ENCODE assay signal across 24 cellular contexts in genomic region chrX:38770152-38770551, GRCh38. TPM values are rescaled to one million over a fixed set of nuclear protein-coding genes. Genes with fewer than 3 reads are reported as not detected.
DNase-seq lines count a peak whose midpoint lies in the region; ATAC-seq and TF ChIP-seq lines count a peak whose summit lies in the region.
"Had no signal": no experiment of that assay in that cellular context is flagged by ENCODE, and none has a peak within 500 bp of the region (broad histone marks: within the 10 kb centered on the region; RNA-seq: fewer than 3 reads in every experiment).

No MANE protein-coding gene starts in this region.

- TF ChIP-seq CTCF in BE2C (IDR thresholded peaks at IDR 0.05; ENCODE audit: low read depth, low read length): no peak

- ATAC-seq in GM18502 (IDR thresholded peaks at IDR 0.05; ENCODE audit: poor library complexity, unreplicated experiment) (no peak), HG03280 (IDR thresholded peaks at IDR 0.05; ENCODE audit: unreplicated experiment) (no peak)

- H2BK5ac ChIP-seq in mesenchymal stem cell (ENCODE audit: low read depth, low read length, poor library complexity, severe bottlenecking): no peak overlapping the region

- H3K27me3 ChIP-seq in BE2C (no peaks in the 10 kb centered on the region), mesenchymal stem cell (ENCODE audit: control insufficient read depth in 1 of 2, insufficient read depth in 1 of 2, low read length in 2 of 2) (peaks cover 0 to 5% of the 10 kb centered on the region in 2 experiments)
- H3K27me3 ChIP-seq: SJSA1 had no signal

- H3K27me3 Mint-ChIP-seq in activated naive CD4-positive, alpha-beta T cell treated with anti-CD3 and anti-CD28 coated beads for 36 hours (ENCODE audit: low read depth): no peaks in the 10 kb centered on the region

- H3K36me3 ChIP-seq in BE2C (no peaks in the 10 kb centered on the region), mesenchymal stem cell (ENCODE audit: control insufficient read depth in 1 of 2, insufficient read depth in 2 of 2, low read depth in 1 of 2, low read length in 2 of 2) (no peaks in the 10 kb centered on the region)
- H3K36me3 ChIP-seq: SJSA1 had no signal

- no peak overlapping the region for H2BK15ac ChIP-seq in mesenchymal stem cell (ENCODE audit: low read depth, poor library complexity, severe bottlenecking)

- no peak overlapping the region for H4K91ac ChIP-seq in mesenchymal stem cell (ENCODE audit: low read length)

- no peak overlapping the region for H2AK5ac ChIP-seq in mesenchymal stem cell (ENCODE audit: low read length, severe bottlenecking)

- H2BK12ac ChIP-seq in mesenchymal stem cell (ENCODE audit: low read length in 2 of 2): no peak overlapping the region

- H3K23ac ChIP-seq in mesenchymal stem cell (ENCODE audit: low read length in 2 of 2): no peak overlapping the region

- no peaks in the 10 kb centered on the region for H3K36me3 Mint-ChIP-seq in activated naive CD4-positive, alpha-beta T cell treated with anti-CD3 and anti-CD28 coated beads for 36 hours (ENCODE audit: low read depth)
- H3K36me3 Mint-ChIP-seq: CD14-positive monocyte; CD8-positive, alpha-beta memory T cell had no signal

- H3K4me1 ChIP-seq in BE2C: peaks cover 6% of the 10 kb centered on the region; the same call in 1 of the 2 replicates
- H3K4me1 ChIP-seq in mesenchymal stem cell (ENCODE audit: control insufficient read depth, insufficient read depth, low read depth, low read length): no peaks in the 10 kb centered on the region
- H3K4me1 ChIP-seq: SJSA1 had no signal

- TF ChIP-seq POLR2A in erythroblast (IDR thresholded peaks at IDR 0.05; ENCODE audit: low read length): no peak

- no peaks in the 10 kb centered on the region for H3K9me3 ChIP-seq in BE2C
- H3K9me3 ChIP-seq in mesenchymal stem cell (ENCODE audit: control insufficient read depth, low read length): no peaks in the 10 kb centered on the region
- H3K9me3 ChIP-seq: SJSA1 had no signal

- H3K27ac ChIP-seq in mesenchymal stem cell (ENCODE audit: low read length, poor library complexity, severe bottlenecking): no peak overlapping the region
- H3K27ac ChIP-seq: 22Rv1, PC-9, SJSA1 had no signal

- CTCF ChIA-PET in activated naive CD4-positive, alpha-beta T cell treated with anti-CD3 and anti-CD28 coated beads for 36 hours (lab: Charles Lee): no interaction called here

- H3K4me1 Mint-ChIP-seq in activated naive CD4-positive, alpha-beta T cell treated with anti-CD3 and anti-CD28 coated beads for 36 hours (ENCODE audit: low read depth): no peaks in the 10 kb centered on the region
- H3K4me1 Mint-ChIP-seq: B cell; CD14-positive monocyte; CD8-positive, alpha-beta memory T cell had no signal

- H2BK120ac ChIP-seq in mesenchymal stem cell (ENCODE audit: low read depth, low read length): no peak overlapping the region

- H3K9me3 Mint-ChIP-seq in activated naive CD4-positive, alpha-beta T cell treated with anti-CD3 and anti-CD28 coated beads for 36 hours: no peaks in the 10 kb centered on the region
- H3K9me3 Mint-ChIP-seq: CD14-positive monocyte; CD8-positive, alpha-beta memory T cell had no signal

- no peak overlapping the region for H3K4me3 Mint-ChIP-seq in activated naive CD4-positive, alpha-beta T cell treated with anti-CD3 and anti-CD28 coated beads for 36 hours
- H3K4me3 Mint-ChIP-seq: B cell; CD14-positive monocyte; CD8-positive, alpha-beta memory T cell had no signal

- no peak overlapping the region for H3K4ac ChIP-seq in mesenchymal stem cell (ENCODE audit: low read depth in 1 of 2, low read length in 2 of 2)

- no peak overlapping the region for H2AFZ ChIP-seq in mesenchymal stem cell (ENCODE audit: low read depth, low read length)
- H2AFZ ChIP-seq: PC-9 had no signal

- H3K18ac ChIP-seq in mesenchymal stem cell (ENCODE audit: low read depth in 1 of 2, low read length in 2 of 2): no peak overlapping the region

- no peaks in the 10 kb centered on the region for H3K79me1 ChIP-seq in mesenchymal stem cell (replicated peaks; ENCODE audit: low read length, poor library complexity, severe bottlenecking)

- no peak overlapping the region for H3K4me2 ChIP-seq in mesenchymal stem cell (ENCODE audit: low read length, poor library complexity, severe bottlenecking)
- H3K4me2 ChIP-seq: PC-9 had no signal

- H3K9ac ChIP-seq in mesenchymal stem cell (ENCODE audit: low read length): no peak overlapping the region

- peak overlapping the region; percentile 23 for H4K8ac ChIP-seq in mesenchymal stem cell (ENCODE audit: low read length)

- no peak overlapping the region for H3K27ac Mint-ChIP-seq in activated naive CD4-positive, alpha-beta T cell treated with anti-CD3 and anti-CD28 coated beads for 36 hours
- H3K27ac Mint-ChIP-seq: B cell; CD14-positive monocyte; CD8-positive, alpha-beta memory T cell had no signal

- intact Hi-C loops in activated naive CD4-positive, alpha-beta T cell treated with anti-CD3 and anti-CD28 coated beads for 36 hours (cut with micrococcal nuclease): no loop called here

- WGBS in mesenchymal stem cell: 59% methylated on average over 10 of the region's 10 CpGs

- H3K4me3 ChIP-seq in BE2C (ENCODE audit: low read depth, low read length): peak overlapping the region; percentile 57
- no peak overlapping the region for H3K4me3 ChIP-seq in mesenchymal stem cell (ENCODE audit: insufficient read depth in 1 of 2, low read depth in 1 of 2, low read length in 2 of 2)
- H3K4me3 ChIP-seq: PC-9, SJSA1 had no signal

- H3K14ac ChIP-seq in mesenchymal stem cell (ENCODE audit: low read length in 2 of 2): no peak overlapping the region

- DNase-seq in BE2C (peak; percentile 71), NCI-H2227 (lab: John Stamatoyannopoulos, UW; ENCODE audit: unreplicated experiment) (peak; percentile 80), erythroblast (lab: John Stamatoyannopoulos, UW) (peak; percentile 44 to 59), mesenchymal stem cell (no peak), cortex of kidney (lab: John Stamatoyannopoulos, UW) (no peak)
- no peak for DNase-seq in activated naive CD4-positive, alpha-beta T cell treated with anti-CD3 and anti-CD28 coated beads for 36 hours
- DNase-seq: CD8-positive, alpha-beta memory T cell; DMS79 treated with DMSO at 0.1 percent for 48 hours; H7; NCI-H1092; NCI-H1417 treated with DMSO at 0.1 percent for 48 hours; NCI-H187 treated with DMSO at 0.1 percent for 48 hours; NCI-H2107; NCI-H446 treated with DMSO at 0.1 percent for 48 hours; NCI-H526 treated with DMSO at 0.1 percent for 48 hours; PC-9; Right ventricle myocardium superior; RPMI8226 had no signal

RNA-seq across cellular contexts. Expression of gene MID1IP1, which starts 31.1 kb away (rescaled TPM):
- 282 TPM for polyA plus RNA-seq in BE2C (2012; ENCODE audit: insufficient read depth, insufficient read length, low read depth)
- 39.9 TPM for polyA plus RNA-seq in mesenchymal stem cell (2013, experiment 1 of 2)
- 41.8 TPM for polyA plus RNA-seq in mesenchymal stem cell (2013, experiment 2 of 2)
- total RNA-seq in activated naive CD4-positive, alpha-beta T cell treated with anti-CD3 and anti-CD28 coated beads for 36 hours: 10 to 100 TPM; 82.9 to 83.3 TPM
- total RNA-seq: PC-9 had no signal

Comparison
In these comparisons a context has a peak if more than half of its experiments do, and no peak if none do; other contexts are left out.
1. DNase-seq: peak in BE2C (single experiment), NCI-H2227 (single experiment) and erythroblast (2 of 2); none in mesenchymal stem cell (single experiment), activated naive CD4-positive, alpha-beta T cell treated with anti-CD3 and anti-CD28 coated beads for 36 hours (single experiment) and cortex of kidney (single experiment).